ENCODE assay signal across 10 cellular contexts in genomic region chr3:11514191-11514770, GRCh38.
A peak's percentile ranks its signal among the peaks of the same experiment; 100 is the strongest.
DNase-seq lines count a peak whose midpoint lies in the region; ATAC-seq and TF ChIP-seq lines count a peak whose summit lies in the region.
"Had no signal": no experiment of that assay in that cellular context is flagged by ENCODE, and none has a peak within 500 bp of the region (broad histone marks: within the 10 kb centered on the region; RNA-seq: fewer than 3 reads in every experiment).

No MANE protein-coding gene starts in this region.

- H3K4me1 ChIP-seq in thoracic aorta (ENCODE audit: control insufficient read depth in 1 of 2, low read depth in 2 of 2): peaks cover 31 to 43% of the 10 kb centered on the region in 2 donors

- no peaks in the 10 kb centered on the region for H3K36me3 ChIP-seq in thoracic aorta

- ATAC-seq in thoracic aorta (ENCODE audit: insufficient number of reproducible peaks, low FRiP score, low read depth) (peak; percentile 92), HG03457 (IDR thresholded peaks at IDR 0.05; ENCODE audit: unreplicated experiment) (no peak)

- no peaks in the 10 kb centered on the region for H3K27me3 ChIP-seq in thoracic aorta (replicated peaks; ENCODE audit: insufficient read depth)
- H3K27me3 ChIP-seq: testis had no signal

- no peaks in the 10 kb centered on the region for H3K9me3 ChIP-seq in thoracic aorta
- H3K9me3 ChIP-seq: testis had no signal

- TF ChIP-seq CTCF in thoracic aorta (IDR thresholded peaks at IDR 0.05): peak; percentile 13

- DNase-seq in DMS153 (lab: John Stamatoyannopoulos, UW) (peak; percentile 34), DMS153 treated with DMSO at 0.1 percent for 48 hours (lab: John Stamatoyannopoulos, UW; ENCODE audit: unreplicated experiment) (no peak), amniotic stem cell (lab: John Stamatoyannopoulos, UW) (peak; percentile 84), kidney tubule cell (ENCODE audit: low spot score) (peak; percentile 77), thoracic aorta (ENCODE audit: low spot score) (peak; percentile 73), SKM-1 treated with dmso at 0.1 percent for 144 hours (lab: John Stamatoyannopoulos, UW; ENCODE audit: unreplicated experiment) (no peak), NCI-H2107 treated with DMSO at 0.1 percent for 48 hours (lab: John Stamatoyannopoulos, UW; ENCODE audit: unreplicated experiment) (no peak)
- DNase-seq: testis had no signal

- peak overlapping the region; percentile 83 to 90 for H3K27ac ChIP-seq in thoracic aorta
- H3K27ac ChIP-seq: 22Rv1, testis had no signal

- H3K4me3 ChIP-seq in thoracic aorta: peak overlapping the region; percentile 33
- H3K4me3 ChIP-seq: testis had no signal

Comparison
In these comparisons a context has a peak if more than half of its experiments do, and no peak if none do; other contexts are left out.
1. DNase-seq: peak in DMS153 (single experiment), amniotic stem cell (single experiment), kidney tubule cell (single experiment) and thoracic aorta (single experiment); none in DMS153 treated with DMSO at 0.1 percent for 48 hours (single experiment), SKM-1 treated with dmso at 0.1 percent for 144 hours (single experiment) and NCI-H2107 treated with DMSO at 0.1 percent for 48 hours (single experiment).